Comparison of ENCODE assay signal across 4 cellular contexts in the genomic region with DNA sequence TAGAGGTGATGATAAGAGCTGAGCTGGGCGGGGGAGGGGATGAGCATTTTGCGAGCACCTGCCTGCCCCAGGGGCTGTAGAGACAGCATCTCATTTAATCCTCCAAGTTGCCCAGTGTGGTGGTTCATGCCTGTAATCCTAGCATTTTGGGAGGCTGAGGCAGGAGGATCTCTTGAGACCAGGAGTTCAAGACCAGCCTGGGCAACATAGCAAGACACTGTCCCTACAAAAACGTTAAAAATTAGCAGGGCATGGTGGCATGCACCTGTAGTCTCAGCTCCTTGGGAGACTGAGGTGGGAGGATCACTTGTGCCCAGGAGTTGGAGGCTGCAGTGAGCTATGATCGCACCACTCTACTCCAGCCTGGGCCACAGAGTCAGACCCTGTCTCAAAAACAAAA. TPM values are rescaled to one million over a fixed set of nuclear protein-coding genes. Genes with fewer than 3 reads are reported as not detected.
"Had no signal": no experiment of that assay in that cellular context is flagged by ENCODE, and none has a peak within 500 bp of the region (broad histone marks: within the 10 kb centered on the region; RNA-seq: fewer than 3 reads in every experiment).

No MANE protein-coding gene starts in this region.

RNA-seq across cellular contexts. Expression of gene KPNA7, which starts 25.0 kb away (rescaled TPM):
- total RNA-seq: LHCN-M2, M059J, MCF 10A had no signal

RNA-seq across cellular contexts. Expression of gene MYH16, which starts 39.7 kb away (rescaled TPM):
- total RNA-seq: LHCN-M2, NCI-H460 had no signal
